In the genomic region with DNA sequence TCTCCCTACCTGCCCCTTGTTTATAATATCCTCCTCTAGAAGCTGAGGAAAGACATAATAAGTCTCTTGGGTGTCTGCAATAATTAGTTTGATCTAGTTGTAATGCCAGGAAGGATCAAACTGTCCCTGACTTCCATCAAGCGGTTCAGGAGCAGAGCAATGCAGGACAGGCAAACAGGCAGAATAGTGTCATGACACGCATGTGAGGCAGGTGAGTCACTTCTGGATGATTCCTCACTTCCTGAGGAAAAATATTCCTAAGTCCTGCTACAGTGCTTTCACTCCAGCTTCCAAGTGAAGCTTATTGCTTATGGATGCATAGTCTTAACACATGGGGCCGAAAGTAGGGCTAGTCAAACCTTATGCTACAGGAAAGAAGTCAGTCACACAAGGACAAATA, we compare ENCODE assay signal across 17 cellular contexts.
DNase-seq lines count a peak whose midpoint lies in the region; FAIRE-seq lines count a peak whose summit lies in the region.
"Had no signal": no experiment of that assay in that cellular context is flagged by ENCODE, and none has a peak within 500 bp of the region (broad histone marks: within the 10 kb centered on the region; RNA-seq: fewer than 3 reads in every experiment).

No MANE protein-coding gene starts in this region.

- no peak for FAIRE-seq in RCC 7860 (lab: Jason Lieb, UNC)
- FAIRE-seq: GM12878, GM19239 had no signal

- peak; percentile 25 for DNase-seq in HCEC 1CT
- peak; percentile 31 for DNase-seq in RCC 7860 (ENCODE audit: low spot score)
- DNase-seq in dermis blood vessel endothelial cell, result peak; percentile 2
- no peak for DNase-seq in NCI-H1694 (lab: John Stamatoyannopoulos, UW)
- no peak for DNase-seq in NCI-H1417 treated with DMSO at 0.1 percent for 48 hours (lab: John Stamatoyannopoulos, UW)
- DNase-seq in AG20443 (ENCODE audit: low spot score), result no peak
- DNase-seq in activated CD4-positive, CD25-positive, alpha-beta regulatory T cell (lab: John Stamatoyannopoulos, UW), result no peak
- DNase-seq: DND-41, MV-4-11, NCI-H187 treated with DMSO at 0.1 percent for 48 hours, NCI-H2227 treated with DMSO at 0.1 percent for 48 hours, NCI-H524, PC-9, Right ventricle myocardium superior, SW 1271 had no signal

Comparison
In these comparisons a context has a peak if more than half of its experiments do, and no peak if none do; other contexts are left out.
1. DNase-seq: peak in HCEC 1CT (single experiment), RCC 7860 (single experiment) and dermis blood vessel endothelial cell (single experiment); none in NCI-H1694 (single experiment), NCI-H1417 treated with DMSO at 0.1 percent for 48 hours (single experiment), AG20443 (single experiment) and activated CD4-positive, CD25-positive, alpha-beta regulatory T cell (0 of 4).